ENCODE assay signal across 1 cellular context in the genomic region with DNA sequence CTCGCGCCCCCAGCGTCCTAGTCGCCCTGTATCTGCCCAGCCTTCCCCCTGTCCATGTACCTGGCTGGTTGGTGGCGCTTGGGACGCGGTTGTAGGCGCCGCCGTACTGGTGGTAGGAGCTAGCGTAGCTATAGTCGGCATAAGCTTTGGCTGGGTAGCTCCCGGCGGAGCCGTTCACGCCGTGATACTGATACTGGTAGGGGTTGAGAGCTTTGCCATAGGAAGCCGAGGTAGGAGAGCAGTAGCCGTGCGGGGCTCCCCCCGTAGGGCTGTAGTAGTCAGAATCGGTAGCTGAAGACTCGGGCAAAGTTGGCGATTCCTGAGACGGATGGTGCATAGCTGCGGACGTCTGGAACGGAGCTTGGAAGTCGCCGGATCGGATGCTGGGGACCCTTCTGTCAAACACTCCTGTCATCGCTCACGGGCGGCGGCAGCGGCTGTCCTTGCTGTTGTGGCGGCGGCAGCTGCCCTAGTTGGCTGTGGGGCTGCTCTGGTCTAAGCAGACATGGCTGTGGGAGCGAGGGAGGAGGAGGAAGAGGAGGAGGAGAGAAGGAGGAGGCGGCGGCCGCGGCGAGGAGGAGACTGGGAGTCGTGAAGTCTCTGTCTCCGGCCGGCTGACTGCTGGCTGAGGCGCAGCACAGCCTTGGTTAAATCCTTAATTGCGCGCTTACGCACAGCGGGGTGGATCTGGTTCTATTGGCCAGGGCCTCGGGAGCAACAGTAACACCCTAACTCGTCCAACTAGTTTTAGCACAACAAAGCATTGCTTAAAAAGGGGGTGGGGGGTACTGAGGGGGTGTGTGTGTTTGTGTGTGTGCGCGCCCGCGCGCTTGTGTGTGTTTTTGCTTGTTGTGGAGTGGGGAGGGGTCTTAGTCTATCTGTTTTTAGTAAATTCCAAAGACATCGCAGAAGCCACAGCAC.
TF ChIP-seq lines count a peak whose summit lies in the region.

A gene (minus strand): TSS at position 623 of the 921 bp plus-strand sequence. CDS start 208 bp downstream, at position 415.

TF ChIP-seq in HepG2, 621 proteins besides CTCF, POLR2A, EP300 and RAD21 (continued from another document and continues in another):
- TF ChIP-seq, protein P1, sequence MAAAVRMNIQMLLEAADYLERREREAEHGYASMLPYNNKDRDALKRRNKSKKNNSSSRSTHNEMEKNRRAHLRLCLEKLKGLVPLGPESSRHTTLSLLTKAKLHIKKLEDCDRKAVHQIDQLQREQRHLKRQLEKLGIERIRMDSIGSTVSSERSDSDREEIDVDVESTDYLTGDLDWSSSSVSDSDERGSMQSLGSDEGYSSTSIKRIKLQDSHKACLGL (CRISPR knock-in tag; IDR thresholded peaks at IDR 0.05), result no peak
- TF ChIP-seq IRF2 (CRISPR knock-in tag; IDR thresholded peaks at IDR 0.05), result no peak
- TF ChIP-seq CENPT (CRISPR knock-in tag; IDR thresholded peaks at IDR 0.05; ENCODE audit: low read depth), result no peak
- TF ChIP-seq, protein P2, sequence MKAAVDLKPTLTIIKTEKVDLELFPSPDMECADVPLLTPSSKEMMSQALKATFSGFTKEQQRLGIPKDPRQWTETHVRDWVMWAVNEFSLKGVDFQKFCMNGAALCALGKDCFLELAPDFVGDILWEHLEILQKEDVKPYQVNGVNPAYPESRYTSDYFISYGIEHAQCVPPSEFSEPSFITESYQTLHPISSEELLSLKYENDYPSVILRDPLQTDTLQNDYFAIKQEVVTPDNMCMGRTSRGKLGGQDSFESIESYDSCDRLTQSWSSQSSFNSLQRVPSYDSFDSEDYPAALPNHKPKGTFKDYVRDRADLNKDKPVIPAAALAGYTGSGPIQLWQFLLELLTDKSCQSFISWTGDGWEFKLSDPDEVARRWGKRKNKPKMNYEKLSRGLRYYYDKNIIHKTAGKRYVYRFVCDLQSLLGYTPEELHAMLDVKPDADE (CRISPR knock-in tag; IDR thresholded peaks at IDR 0.05), result no peak
- TF ChIP-seq ZFP1 (CRISPR knock-in tag; IDR thresholded peaks at IDR 0.05), result no peak
- TF ChIP-seq, protein P3, sequence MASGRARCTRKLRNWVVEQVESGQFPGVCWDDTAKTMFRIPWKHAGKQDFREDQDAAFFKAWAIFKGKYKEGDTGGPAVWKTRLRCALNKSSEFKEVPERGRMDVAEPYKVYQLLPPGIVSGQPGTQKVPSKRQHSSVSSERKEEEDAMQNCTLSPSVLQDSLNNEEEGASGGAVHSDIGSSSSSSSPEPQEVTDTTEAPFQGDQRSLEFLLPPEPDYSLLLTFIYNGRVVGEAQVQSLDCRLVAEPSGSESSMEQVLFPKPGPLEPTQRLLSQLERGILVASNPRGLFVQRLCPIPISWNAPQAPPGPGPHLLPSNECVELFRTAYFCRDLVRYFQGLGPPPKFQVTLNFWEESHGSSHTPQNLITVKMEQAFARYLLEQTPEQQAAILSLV (CRISPR knock-in tag; IDR thresholded peaks at IDR 0.05; ENCODE audit: borderline replicate concordance), result no peak
- TF ChIP-seq ZNF672 (CRISPR knock-in tag; IDR thresholded peaks at IDR 0.05), result no peak
- no peak for TF ChIP-seq HNF4G (IDR thresholded peaks at IDR 0.05; ENCODE audit: borderline replicate concordance, low read depth, low read length)
- TF ChIP-seq HNF4G (CRISPR knock-in tag; IDR thresholded peaks at IDR 0.05; ENCODE audit: borderline replicate concordance, low read depth), result no peak
- no peak for TF ChIP-seq PAWR (CRISPR knock-in tag; IDR thresholded peaks at IDR 0.05; ENCODE audit: borderline replicate concordance)
- TF ChIP-seq CHCHD3 (CRISPR knock-in tag; IDR thresholded peaks at IDR 0.05), result no peak
- TF ChIP-seq ZFY (CRISPR knock-in tag; IDR thresholded peaks at IDR 0.05), result no peak
- TF ChIP-seq, protein P4, sequence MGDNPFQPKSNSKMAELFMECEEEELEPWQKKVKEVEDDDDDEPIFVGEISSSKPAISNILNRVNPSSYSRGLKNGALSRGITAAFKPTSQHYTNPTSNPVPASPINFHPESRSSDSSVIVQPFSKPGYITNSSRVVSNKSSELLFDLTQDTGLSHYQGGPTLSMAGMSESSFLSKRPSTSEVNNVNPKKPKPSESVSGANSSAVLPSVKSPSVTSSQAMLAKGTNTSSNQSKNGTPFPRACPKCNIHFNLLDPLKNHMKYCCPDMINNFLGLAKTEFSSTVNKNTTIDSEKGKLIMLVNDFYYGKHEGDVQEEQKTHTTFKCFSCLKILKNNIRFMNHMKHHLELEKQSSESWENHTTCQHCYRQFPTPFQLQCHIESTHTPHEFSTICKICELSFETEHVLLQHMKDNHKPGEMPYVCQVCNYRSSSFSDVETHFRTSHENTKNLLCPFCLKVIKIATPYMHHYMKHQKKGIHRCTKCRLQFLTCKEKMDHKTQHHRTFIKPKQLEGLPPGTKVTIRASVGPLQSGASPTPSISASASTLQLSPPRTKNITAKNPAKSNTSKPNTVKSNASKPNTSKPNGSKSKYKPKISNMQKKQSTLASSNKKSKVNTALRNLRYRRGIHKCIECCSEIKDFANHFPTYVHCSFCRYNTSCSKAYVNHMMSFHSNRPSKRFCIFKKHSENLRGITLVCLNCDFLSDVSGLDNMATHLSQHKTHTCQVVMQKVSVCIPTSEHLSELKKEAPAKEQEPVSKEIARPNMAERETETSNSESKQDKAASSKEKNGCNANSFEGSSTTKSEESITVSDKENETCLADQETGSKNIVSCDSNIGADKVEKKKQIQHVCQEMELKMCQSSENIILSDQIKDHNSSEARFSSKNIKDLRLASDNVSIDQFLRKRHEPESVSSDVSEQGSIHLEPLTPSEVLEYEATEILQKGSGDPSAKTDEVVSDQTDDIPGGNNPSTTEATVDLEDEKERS (CRISPR knock-in tag; IDR thresholded peaks at IDR 0.05), result no peak
- peak; percentile 2; the same call in 1 of the 2 replicates for TF ChIP-seq STAG1 (CRISPR knock-in tag; IDR thresholded peaks at IDR 0.05)
- TF ChIP-seq SAP130 (CRISPR knock-in tag; IDR thresholded peaks at IDR 0.05; ENCODE audit: low read depth), result peak; percentile 19; the same call in 1 of the 2 replicates
- no peak for TF ChIP-seq ZNF598 (CRISPR knock-in tag; IDR thresholded peaks at IDR 0.05; ENCODE audit: borderline replicate concordance)
- TF ChIP-seq JDP2 (CRISPR knock-in tag; IDR thresholded peaks at IDR 0.05; ENCODE audit: borderline replicate concordance), result no peak
- peak; percentile 30; the same call in 1 of the 2 replicates for TF ChIP-seq REPIN1 (CRISPR knock-in tag; IDR thresholded peaks at IDR 0.05; ENCODE audit: borderline replicate concordance, low read depth)
- TF ChIP-seq, protein P5, sequence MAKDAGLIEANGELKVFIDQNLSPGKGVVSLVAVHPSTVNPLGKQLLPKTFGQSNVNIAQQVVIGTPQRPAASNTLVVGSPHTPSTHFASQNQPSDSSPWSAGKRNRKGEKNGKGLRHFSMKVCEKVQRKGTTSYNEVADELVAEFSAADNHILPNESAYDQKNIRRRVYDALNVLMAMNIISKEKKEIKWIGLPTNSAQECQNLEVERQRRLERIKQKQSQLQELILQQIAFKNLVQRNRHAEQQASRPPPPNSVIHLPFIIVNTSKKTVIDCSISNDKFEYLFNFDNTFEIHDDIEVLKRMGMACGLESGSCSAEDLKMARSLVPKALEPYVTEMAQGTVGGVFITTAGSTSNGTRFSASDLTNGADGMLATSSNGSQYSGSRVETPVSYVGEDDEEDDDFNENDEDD (CRISPR knock-in tag; IDR thresholded peaks at IDR 0.05; ENCODE audit: borderline replicate concordance), result no peak
- no peak for TF ChIP-seq FIP1L1 (IDR thresholded peaks at IDR 0.05; ENCODE audit: borderline replicate concordance, insufficient read depth, low read depth, low read length)
- no peak for TF ChIP-seq TCF12 (IDR thresholded peaks at IDR 0.05)
- no peak for TF ChIP-seq TCF12 (CRISPR knock-in tag; IDR thresholded peaks at IDR 0.05)
- no peak for TF ChIP-seq ZBTB1 (CRISPR knock-in tag; IDR thresholded peaks at IDR 0.05; ENCODE audit: borderline replicate concordance)
- TF ChIP-seq ZNF282 (IDR thresholded peaks at IDR 0.05; ENCODE audit: partially characterized antibody), result no peak
- TF ChIP-seq, protein P6, sequence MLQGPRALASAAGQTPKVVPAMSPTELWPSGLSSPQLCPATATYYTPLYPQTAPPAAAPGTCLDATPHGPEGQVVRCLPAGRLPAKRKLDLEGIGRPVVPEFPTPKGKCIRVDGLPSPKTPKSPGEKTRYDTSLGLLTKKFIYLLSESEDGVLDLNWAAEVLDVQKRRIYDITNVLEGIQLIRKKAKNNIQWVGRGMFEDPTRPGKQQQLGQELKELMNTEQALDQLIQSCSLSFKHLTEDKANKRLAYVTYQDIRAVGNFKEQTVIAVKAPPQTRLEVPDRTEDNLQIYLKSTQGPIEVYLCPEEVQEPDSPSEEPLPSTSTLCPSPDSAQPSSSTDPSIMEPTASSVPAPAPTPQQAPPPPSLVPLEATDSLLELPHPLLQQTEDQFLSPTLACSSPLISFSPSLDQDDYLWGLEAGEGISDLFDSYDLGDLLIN (CRISPR knock-in tag; IDR thresholded peaks at IDR 0.05; ENCODE audit: borderline replicate concordance), result no peak
- TF ChIP-seq IKZF1 (IDR thresholded peaks at IDR 0.05), result no peak
- TF ChIP-seq, protein P7, sequence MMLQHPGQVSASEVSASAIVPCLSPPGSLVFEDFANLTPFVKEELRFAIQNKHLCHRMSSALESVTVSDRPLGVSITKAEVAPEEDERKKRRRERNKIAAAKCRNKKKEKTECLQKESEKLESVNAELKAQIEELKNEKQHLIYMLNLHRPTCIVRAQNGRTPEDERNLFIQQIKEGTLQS (CRISPR knock-in tag; IDR thresholded peaks at IDR 0.05), result no peak
- TF ChIP-seq ZNF207 (IDR thresholded peaks at IDR 0.05; ENCODE audit: borderline replicate concordance), result no peak
- no peak for TF ChIP-seq FOXM1 (CRISPR knock-in tag; IDR thresholded peaks at IDR 0.05)
- TF ChIP-seq GABPB1 (CRISPR knock-in tag; IDR thresholded peaks at IDR 0.05), result 0 out of 2 replicates have a peak, but pooled peaks have one; percentile 15
- TF ChIP-seq ZNF564 (CRISPR knock-in tag; IDR thresholded peaks at IDR 0.05), result no peak
- TF ChIP-seq, protein P8, sequence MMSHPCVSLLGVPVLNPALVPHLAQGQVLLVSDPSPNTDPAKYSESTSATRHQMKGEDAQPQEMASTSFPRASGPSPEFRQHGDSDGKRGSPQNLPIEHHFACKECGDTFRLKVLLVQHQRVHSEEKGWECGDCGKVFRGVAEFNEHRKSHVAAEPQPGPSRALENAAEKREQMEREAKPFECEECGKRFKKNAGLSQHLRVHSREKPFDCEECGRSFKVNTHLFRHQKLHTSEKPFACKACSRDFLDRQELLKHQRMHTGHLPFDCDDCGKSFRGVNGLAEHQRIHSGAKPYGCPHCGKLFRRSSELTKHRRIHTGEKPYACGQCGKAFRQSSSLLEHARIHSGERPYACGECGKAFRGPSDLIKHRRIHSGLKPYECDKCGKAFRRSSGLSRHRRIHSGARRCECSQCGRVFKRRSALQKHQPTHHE (CRISPR knock-in tag; IDR thresholded peaks at IDR 0.05; ENCODE audit: borderline replicate concordance), result no peak
- TF ChIP-seq, protein P9, sequence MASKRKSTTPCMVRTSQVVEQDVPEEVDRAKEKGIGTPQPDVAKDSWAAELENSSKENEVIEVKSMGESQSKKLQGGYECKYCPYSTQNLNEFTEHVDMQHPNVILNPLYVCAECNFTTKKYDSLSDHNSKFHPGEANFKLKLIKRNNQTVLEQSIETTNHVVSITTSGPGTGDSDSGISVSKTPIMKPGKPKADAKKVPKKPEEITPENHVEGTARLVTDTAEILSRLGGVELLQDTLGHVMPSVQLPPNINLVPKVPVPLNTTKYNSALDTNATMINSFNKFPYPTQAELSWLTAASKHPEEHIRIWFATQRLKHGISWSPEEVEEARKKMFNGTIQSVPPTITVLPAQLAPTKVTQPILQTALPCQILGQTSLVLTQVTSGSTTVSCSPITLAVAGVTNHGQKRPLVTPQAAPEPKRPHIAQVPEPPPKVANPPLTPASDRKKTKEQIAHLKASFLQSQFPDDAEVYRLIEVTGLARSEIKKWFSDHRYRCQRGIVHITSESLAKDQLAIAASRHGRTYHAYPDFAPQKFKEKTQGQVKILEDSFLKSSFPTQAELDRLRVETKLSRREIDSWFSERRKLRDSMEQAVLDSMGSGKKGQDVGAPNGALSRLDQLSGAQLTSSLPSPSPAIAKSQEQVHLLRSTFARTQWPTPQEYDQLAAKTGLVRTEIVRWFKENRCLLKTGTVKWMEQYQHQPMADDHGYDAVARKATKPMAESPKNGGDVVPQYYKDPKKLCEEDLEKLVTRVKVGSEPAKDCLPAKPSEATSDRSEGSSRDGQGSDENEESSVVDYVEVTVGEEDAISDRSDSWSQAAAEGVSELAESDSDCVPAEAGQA (IDR thresholded peaks at IDR 0.05; ENCODE audit: low read depth), result no peak
- TF ChIP-seq, protein P9 (CRISPR knock-in tag; IDR thresholded peaks at IDR 0.05; ENCODE audit: borderline replicate concordance), result no peak
